ENCODE assay signal across 19 cellular contexts in genomic region chr6:135321012-135321621, GRCh38.
"Had no signal": no experiment of that assay in that cellular context is flagged by ENCODE, and none has a peak within 500 bp of the region (broad histone marks: within the 10 kb centered on the region; RNA-seq: fewer than 3 reads in every experiment).

No MANE protein-coding gene starts in this region.

- H3K4me1 Mint-ChIP-seq: activated T-helper 17 cell treated with anti-CD3 and anti-CD28 coated beads, Interleukin-2, amount 50 U/mL, for 72 hours had no signal

- H3K4me1 ChIP-seq: body of pancreas, lower lobe of right lung, tibial artery, vagina had no signal

- H3K36me3 ChIP-seq: neutrophil had no signal

- H3K4me3 Mint-ChIP-seq: activated T-helper 17 cell treated with anti-CD3 and anti-CD28 coated beads, Interleukin-2, amount 50 U/mL, for 72 hours had no signal

- H3K36me3 Mint-ChIP-seq: naive B cell had no signal

- H3K27ac ChIP-seq: body of pancreas, coronary artery, lower lobe of right lung, neutrophil, tibial artery, vagina had no signal

- H3K9me3 Mint-ChIP-seq: activated T-helper 17 cell treated with anti-CD3 and anti-CD28 coated beads, Interleukin-2, amount 50 U/mL, for 72 hours; naive B cell had no signal

- DNase-seq: activated CD4-positive, alpha-beta T cell treated with anti-CD3 and anti-CD28 coated beads, Interleukin-2, amount 50 U/mL, for 1 hour; activated CD4-positive, CD25-positive, alpha-beta regulatory T cell; activated naive CD4-positive, alpha-beta T cell treated with anti-CD3 and anti-CD28 coated beads, Interleukin-2, amount 50 U/mL, for 16 hours; activated T-cell treated with anti-CD3 and anti-CD28 coated beads for 4 hours; amniotic stem cell; body of pancreas; central memory CD4-positive, alpha-beta T cell; effector memory CD4-positive, alpha-beta T cell; hippocampal formation; lower lobe of right lung; naive B cell; retina; stimulated activated CD4-positive, alpha-beta T cell treated with anti-CD3 and anti-CD28 coated beads, Interleukin-4, amount 100 ng/mL, for 24 hours; T1000; tibial artery had no signal

- H3K27me3 ChIP-seq: body of pancreas, neutrophil, tibial artery, vagina had no signal

- H3K9me3 ChIP-seq: body of pancreas, lower lobe of right lung, neutrophil, tibial artery, vagina had no signal

- H3K27ac Mint-ChIP-seq: activated T-helper 17 cell treated with anti-CD3 and anti-CD28 coated beads, Interleukin-2, amount 50 U/mL, for 72 hours had no signal

- ATAC-seq: activated T-helper 17 cell treated with anti-CD3 and anti-CD28 coated beads, Interleukin-2, amount 50 U/mL, for 72 hours; body of pancreas; lower lobe of right lung had no signal

- H3K27me3 Mint-ChIP-seq: activated T-helper 17 cell treated with anti-CD3 and anti-CD28 coated beads, Interleukin-2, amount 50 U/mL, for 72 hours; naive B cell had no signal

- H3K4me3 ChIP-seq: body of pancreas, coronary artery, lower lobe of right lung, tibial artery, vagina had no signal
